8 cellular contexts compared by ENCODE assay signal in the genomic region with DNA sequence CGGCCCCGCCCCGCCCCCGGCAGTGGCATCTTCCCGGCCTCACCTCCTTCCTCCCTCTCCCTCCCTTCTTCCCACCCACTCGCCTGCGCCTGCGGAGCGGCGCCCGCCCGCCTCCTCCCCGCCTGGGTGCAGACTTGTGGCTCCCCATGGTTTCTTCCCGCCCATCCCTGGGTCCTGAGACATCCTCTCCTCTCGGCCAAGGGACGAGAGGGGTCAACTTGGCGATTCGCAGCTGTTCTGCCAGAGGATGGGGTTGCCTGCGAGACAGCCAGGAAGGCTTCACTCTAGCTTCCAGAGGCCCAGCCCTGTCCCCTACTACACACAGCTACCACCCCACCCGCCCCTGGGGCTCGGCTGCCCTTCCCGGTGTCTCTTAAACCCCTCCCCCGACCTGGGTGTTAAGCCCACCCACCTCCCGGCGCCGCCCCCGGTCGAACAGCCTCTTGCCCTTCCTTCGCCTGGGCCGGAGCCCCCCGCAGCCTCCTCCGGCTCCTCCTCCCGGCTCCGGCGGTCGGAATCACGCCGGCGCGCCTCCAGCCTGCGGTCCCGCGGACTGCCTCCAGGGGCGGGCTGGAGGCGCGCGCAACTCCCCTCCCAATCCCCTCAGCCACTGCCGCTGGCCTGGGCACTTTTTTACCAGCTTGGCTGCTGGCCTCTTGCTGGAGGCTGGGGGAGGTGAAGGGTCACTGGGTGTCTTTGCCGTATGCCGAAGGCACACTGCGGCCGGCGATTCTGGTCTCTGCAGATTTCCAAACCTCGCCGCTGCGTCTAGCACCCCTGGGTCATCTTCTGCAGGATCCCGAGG. TPM values are rescaled to one million over a fixed set of nuclear protein-coding genes. Genes with fewer than 3 reads are reported as not detected.
A peak's percentile ranks its signal among the peaks of the same experiment; 100 is the strongest.
DNase-seq lines count a peak whose midpoint lies in the region; ATAC-seq and TF ChIP-seq lines count a peak whose summit lies in the region.

No MANE protein-coding gene starts in this region.

- H3K4me3 ChIP-seq in A673 (ENCODE audit: low read depth, low read length, poor library complexity, severe bottlenecking), result peak overlapping the region; percentile 84

- POLR2A ChIA-PET in A673 (lab: Charles Lee; ENCODE audit: low non-redundant PET), result no interaction called here

- peak; percentile 38 for ATAC-seq in HG03097 (IDR thresholded peaks at IDR 0.05; ENCODE audit: low FRiP score, unreplicated experiment)

- CTCF ChIA-PET in A673 (lab: Charles Lee), result interaction anchor here (0.5 to 1.5 kb wide), 8 partner anchors 13 to 508 kb away, joined by 3 to 10 read pairs (median 4); no protein-coding TSS in a partner anchor

- H3K27me3 ChIP-seq in A673 (replicated peaks; ENCODE audit: insufficient read depth, low read depth, low read length, poor library complexity), result no peaks in the 10 kb centered on the region

- H3K27ac ChIP-seq in A673 (ENCODE audit: low read depth, low read length, poor library complexity, severe bottlenecking), result peak overlapping the region; percentile 68

- BruUV-seq in A673 (replicated peaks; lab: Mats Ljungman, UMichigan), result no TSS peak

- H3K36me3 Mint-ChIP-seq in chondrocyte (ENCODE audit: low read depth), result no peaks in the 10 kb centered on the region

- peak; percentile 92 for DNase-seq in A673 (ENCODE audit: low spot score)
- peak; percentile 95 for DNase-seq in NCI-H226
- DNase-seq in activated CD4-positive, alpha-beta T cell treated with anti-CD3 and anti-CD28 coated beads for 1 hour, result peak; percentile 51
- DNase-seq in chondrocyte (ENCODE audit: low spot score), result no peak
- DNase-seq in kidney tubule cell (ENCODE audit: low spot score), result peak; percentile 86
- peak; percentile 17 to 48 for DNase-seq in stimulated activated CD4-positive, alpha-beta T cell treated with anti-CD3 and anti-CD28 coated beads, Interleukin-1b, Interleukin-23, amount 100 ng/mL, for 1 hour (ENCODE audit: low read depth in 2 of 2)

- no peaks in the 10 kb centered on the region for H3K36me3 ChIP-seq in A673 (ENCODE audit: insufficient read depth, low read length, poor library complexity, severe bottlenecking)

- peak overlapping the region; percentile 93 for H3K4me3 Mint-ChIP-seq in chondrocyte (ENCODE audit: unreplicated experiment)

- no peaks in the 10 kb centered on the region for H3K9me3 ChIP-seq in A673 (ENCODE audit: low read depth, low read length, poor library complexity, severe bottlenecking)

- no peaks in the 10 kb centered on the region for H3K27me3 Mint-ChIP-seq in chondrocyte (ENCODE audit: low read depth)

- TF ChIP-seq CTCF in A673 (conservative IDR thresholded peaks at IDR 0.05; ENCODE audit: low read depth, low read length) (peak; percentile 78), chondrocyte (IDR thresholded peaks at IDR 0.05) (peak; percentile 81)

- intact Hi-C loops in A673 (cut with micrococcal nuclease; ENCODE audit: unreplicated experiment), result loop anchor here (5.0 kb wide), 2 partner anchors 60 to 210 kb away; a partner anchor contains a TSS

- H3K4me1 Mint-ChIP-seq in chondrocyte (ENCODE audit: low read depth), result peaks cover 38% of the 10 kb centered on the region

- peak overlapping the region; percentile 95 for H3K27ac Mint-ChIP-seq in chondrocyte (ENCODE audit: unreplicated experiment)

- peaks cover 13% of the 10 kb centered on the region for H3K4me1 ChIP-seq in A673 (ENCODE audit: insufficient read depth, low read length, poor library complexity, severe bottlenecking)

- peak; percentile 31 for TF ChIP-seq POLR2A in GM18526 (IDR thresholded peaks at IDR 0.05; ENCODE audit: extremely low read depth, insufficient read length)

- H3K9me3 Mint-ChIP-seq in chondrocyte (ENCODE audit: low read depth), result no peaks in the 10 kb centered on the region

RNA-seq across cellular contexts. Expression of a gene that starts 1.9 kb away (rescaled TPM):
- total RNA-seq in A673 (2021) (15.8 and 18.4 TPM in 2 replicates), chondrocyte (16.3 to 17.6 TPM (median 16.8 TPM) in 3 replicates)
